1 cellular context compared by ENCODE assay signal in genomic region chr6:43798688-43799444, GRCh38.
TF ChIP-seq lines count a peak whose summit lies in the region.

No MANE protein-coding gene starts in this region.

TF ChIP-seq in HepG2, 621 proteins besides CTCF, POLR2A, EP300 and RAD21 (continued from another document and continues in another):
- TF ChIP-seq, protein P1, sequence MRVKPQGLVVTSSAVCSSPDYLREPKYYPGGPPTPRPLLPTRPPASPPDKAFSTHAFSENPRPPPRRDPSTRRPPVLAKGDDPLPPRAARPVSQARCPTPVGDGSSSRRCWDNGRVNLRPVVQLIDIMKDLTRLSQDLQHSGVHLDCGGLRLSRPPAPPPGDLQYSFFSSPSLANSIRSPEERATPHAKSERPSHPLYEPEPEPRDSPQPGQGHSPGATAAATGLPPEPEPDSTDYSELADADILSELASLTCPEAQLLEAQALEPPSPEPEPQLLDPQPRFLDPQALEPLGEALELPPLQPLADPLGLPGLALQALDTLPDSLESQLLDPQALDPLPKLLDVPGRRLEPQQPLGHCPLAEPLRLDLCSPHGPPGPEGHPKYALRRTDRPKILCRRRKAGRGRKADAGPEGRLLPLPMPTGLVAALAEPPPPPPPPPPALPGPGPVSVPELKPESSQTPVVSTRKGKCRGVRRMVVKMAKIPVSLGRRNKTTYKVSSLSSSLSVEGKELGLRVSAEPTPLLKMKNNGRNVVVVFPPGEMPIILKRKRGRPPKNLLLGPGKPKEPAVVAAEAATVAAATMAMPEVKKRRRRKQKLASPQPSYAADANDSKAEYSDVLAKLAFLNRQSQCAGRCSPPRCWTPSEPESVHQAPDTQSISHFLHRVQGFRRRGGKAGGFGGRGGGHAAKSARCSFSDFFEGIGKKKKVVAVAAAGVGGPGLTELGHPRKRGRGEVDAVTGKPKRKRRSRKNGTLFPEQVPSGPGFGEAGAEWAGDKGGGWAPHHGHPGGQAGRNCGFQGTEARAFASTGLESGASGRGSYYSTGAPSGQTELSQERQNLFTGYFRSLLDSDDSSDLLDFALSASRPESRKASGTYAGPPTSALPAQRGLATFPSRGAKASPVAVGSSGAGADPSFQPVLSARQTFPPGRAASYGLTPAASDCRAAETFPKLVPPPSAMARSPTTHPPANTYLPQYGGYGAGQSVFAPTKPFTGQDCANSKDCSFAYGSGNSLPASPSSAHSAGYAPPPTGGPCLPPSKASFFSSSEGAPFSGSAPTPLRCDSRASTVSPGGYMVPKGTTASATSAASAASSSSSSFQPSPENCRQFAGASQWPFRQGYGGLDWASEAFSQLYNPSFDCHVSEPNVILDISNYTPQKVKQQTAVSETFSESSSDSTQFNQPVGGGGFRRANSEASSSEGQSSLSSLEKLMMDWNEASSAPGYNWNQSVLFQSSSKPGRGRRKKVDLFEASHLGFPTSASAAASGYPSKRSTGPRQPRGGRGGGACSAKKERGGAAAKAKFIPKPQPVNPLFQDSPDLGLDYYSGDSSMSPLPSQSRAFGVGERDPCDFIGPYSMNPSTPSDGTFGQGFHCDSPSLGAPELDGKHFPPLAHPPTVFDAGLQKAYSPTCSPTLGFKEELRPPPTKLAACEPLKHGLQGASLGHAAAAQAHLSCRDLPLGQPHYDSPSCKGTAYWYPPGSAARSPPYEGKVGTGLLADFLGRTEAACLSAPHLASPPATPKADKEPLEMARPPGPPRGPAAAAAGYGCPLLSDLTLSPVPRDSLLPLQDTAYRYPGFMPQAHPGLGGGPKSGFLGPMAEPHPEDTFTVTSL (CRISPR knock-in tag; IDR thresholded peaks at IDR 0.05; ENCODE audit: borderline replicate concordance), result no peak
- TF ChIP-seq, protein P2, sequence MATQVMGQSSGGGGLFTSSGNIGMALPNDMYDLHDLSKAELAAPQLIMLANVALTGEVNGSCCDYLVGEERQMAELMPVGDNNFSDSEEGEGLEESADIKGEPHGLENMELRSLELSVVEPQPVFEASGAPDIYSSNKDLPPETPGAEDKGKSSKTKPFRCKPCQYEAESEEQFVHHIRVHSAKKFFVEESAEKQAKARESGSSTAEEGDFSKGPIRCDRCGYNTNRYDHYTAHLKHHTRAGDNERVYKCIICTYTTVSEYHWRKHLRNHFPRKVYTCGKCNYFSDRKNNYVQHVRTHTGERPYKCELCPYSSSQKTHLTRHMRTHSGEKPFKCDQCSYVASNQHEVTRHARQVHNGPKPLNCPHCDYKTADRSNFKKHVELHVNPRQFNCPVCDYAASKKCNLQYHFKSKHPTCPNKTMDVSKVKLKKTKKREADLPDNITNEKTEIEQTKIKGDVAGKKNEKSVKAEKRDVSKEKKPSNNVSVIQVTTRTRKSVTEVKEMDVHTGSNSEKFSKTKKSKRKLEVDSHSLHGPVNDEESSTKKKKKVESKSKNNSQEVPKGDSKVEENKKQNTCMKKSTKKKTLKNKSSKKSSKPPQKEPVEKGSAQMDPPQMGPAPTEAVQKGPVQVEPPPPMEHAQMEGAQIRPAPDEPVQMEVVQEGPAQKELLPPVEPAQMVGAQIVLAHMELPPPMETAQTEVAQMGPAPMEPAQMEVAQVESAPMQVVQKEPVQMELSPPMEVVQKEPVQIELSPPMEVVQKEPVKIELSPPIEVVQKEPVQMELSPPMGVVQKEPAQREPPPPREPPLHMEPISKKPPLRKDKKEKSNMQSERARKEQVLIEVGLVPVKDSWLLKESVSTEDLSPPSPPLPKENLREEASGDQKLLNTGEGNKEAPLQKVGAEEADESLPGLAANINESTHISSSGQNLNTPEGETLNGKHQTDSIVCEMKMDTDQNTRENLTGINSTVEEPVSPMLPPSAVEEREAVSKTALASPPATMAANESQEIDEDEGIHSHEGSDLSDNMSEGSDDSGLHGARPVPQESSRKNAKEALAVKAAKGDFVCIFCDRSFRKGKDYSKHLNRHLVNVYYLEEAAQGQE (IDR thresholded peaks at IDR 0.05; ENCODE audit: borderline replicate concordance in 1 of 2, low read depth in 1 of 2, low read length in 2 of 2), result no peak
- TF ChIP-seq PPARG (CRISPR knock-in tag; conservative IDR thresholded peaks at IDR 0.05) (peak; percentile 83), MLXIP (CRISPR knock-in tag; IDR thresholded peaks at IDR 0.05; ENCODE audit: borderline replicate concordance) (no peak), ZFYVE20 (CRISPR knock-in tag; IDR thresholded peaks at IDR 0.05; ENCODE audit: borderline replicate concordance, low read depth) (no peak), CENPX (CRISPR knock-in tag; IDR thresholded peaks at IDR 0.05) (no peak), ZNF136 (CRISPR knock-in tag; IDR thresholded peaks at IDR 0.05; ENCODE audit: low read depth) (no peak), ZNF703 (CRISPR knock-in tag; IDR thresholded peaks at IDR 0.05; ENCODE audit: borderline replicate concordance) (no peak), NFYC (CRISPR knock-in tag; IDR thresholded peaks at IDR 0.05) (no peak), ZNF792 (CRISPR knock-in tag; IDR thresholded peaks at IDR 0.05) (peak; percentile 67; the same call in 1 of the 2 replicates), KDM2A (CRISPR knock-in tag; IDR thresholded peaks at IDR 0.05; ENCODE audit: borderline replicate concordance, low read depth) (peak; percentile 61; the same call in 1 of the 2 replicates), ISX (CRISPR knock-in tag; conservative IDR thresholded peaks at IDR 0.05) (no peak), ARID3A (IDR thresholded peaks at IDR 0.05; ENCODE audit: low read depth, low read length) (no peak), KAT7 (CRISPR knock-in tag; IDR thresholded peaks at IDR 0.05; ENCODE audit: borderline replicate concordance) (0 out of 2 replicates have a peak, but pooled peaks have one; percentile 34), ZNF605 (CRISPR knock-in tag; IDR thresholded peaks at IDR 0.05) (no peak), CREB1 (IDR thresholded peaks at IDR 0.05) (peak; percentile 80), CREB1 (CRISPR knock-in tag; IDR thresholded peaks at IDR 0.05) (no peak), ARNTL (CRISPR knock-in tag; IDR thresholded peaks at IDR 0.05) (peak; percentile 96), KMT2B (CRISPR knock-in tag; IDR thresholded peaks at IDR 0.05) (no peak; the same call in 1 of the 2 replicates), NR2F6 (IDR thresholded peaks at IDR 0.05) (peak; percentile 67), NR2F6 (CRISPR knock-in tag; IDR thresholded peaks at IDR 0.05) (peak; percentile 85), ZNF513 (CRISPR knock-in tag; conservative IDR thresholded peaks at IDR 0.05) (0 out of 2 replicates have a peak, but pooled peaks have one; percentile 18), HOXA3 (CRISPR knock-in tag; IDR thresholded peaks at IDR 0.05) (peak; percentile 59; the same call in 1 of the 2 replicates), SMARCC2 (IDR thresholded peaks at IDR 0.05) (no peak), ZNF124 (CRISPR knock-in tag; IDR thresholded peaks at IDR 0.05) (no peak)
- TF ChIP-seq, protein P3, sequence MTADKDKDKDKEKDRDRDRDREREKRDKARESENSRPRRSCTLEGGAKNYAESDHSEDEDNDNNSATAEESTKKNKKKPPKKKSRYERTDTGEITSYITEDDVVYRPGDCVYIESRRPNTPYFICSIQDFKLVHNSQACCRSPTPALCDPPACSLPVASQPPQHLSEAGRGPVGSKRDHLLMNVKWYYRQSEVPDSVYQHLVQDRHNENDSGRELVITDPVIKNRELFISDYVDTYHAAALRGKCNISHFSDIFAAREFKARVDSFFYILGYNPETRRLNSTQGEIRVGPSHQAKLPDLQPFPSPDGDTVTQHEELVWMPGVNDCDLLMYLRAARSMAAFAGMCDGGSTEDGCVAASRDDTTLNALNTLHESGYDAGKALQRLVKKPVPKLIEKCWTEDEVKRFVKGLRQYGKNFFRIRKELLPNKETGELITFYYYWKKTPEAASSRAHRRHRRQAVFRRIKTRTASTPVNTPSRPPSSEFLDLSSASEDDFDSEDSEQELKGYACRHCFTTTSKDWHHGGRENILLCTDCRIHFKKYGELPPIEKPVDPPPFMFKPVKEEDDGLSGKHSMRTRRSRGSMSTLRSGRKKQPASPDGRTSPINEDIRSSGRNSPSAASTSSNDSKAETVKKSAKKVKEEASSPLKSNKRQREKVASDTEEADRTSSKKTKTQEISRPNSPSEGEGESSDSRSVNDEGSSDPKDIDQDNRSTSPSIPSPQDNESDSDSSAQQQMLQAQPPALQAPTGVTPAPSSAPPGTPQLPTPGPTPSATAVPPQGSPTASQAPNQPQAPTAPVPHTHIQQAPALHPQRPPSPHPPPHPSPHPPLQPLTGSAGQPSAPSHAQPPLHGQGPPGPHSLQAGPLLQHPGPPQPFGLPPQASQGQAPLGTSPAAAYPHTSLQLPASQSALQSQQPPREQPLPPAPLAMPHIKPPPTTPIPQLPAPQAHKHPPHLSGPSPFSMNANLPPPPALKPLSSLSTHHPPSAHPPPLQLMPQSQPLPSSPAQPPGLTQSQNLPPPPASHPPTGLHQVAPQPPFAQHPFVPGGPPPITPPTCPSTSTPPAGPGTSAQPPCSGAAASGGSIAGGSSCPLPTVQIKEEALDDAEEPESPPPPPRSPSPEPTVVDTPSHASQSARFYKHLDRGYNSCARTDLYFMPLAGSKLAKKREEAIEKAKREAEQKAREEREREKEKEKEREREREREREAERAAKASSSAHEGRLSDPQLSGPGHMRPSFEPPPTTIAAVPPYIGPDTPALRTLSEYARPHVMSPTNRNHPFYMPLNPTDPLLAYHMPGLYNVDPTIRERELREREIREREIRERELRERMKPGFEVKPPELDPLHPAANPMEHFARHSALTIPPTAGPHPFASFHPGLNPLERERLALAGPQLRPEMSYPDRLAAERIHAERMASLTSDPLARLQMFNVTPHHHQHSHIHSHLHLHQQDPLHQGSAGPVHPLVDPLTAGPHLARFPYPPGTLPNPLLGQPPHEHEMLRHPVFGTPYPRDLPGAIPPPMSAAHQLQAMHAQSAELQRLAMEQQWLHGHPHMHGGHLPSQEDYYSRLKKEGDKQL (CRISPR knock-in tag; IDR thresholded peaks at IDR 0.05; ENCODE audit: low read depth), result peak; percentile 48; the same call in 1 of the 2 replicates
- TF ChIP-seq, protein P4, sequence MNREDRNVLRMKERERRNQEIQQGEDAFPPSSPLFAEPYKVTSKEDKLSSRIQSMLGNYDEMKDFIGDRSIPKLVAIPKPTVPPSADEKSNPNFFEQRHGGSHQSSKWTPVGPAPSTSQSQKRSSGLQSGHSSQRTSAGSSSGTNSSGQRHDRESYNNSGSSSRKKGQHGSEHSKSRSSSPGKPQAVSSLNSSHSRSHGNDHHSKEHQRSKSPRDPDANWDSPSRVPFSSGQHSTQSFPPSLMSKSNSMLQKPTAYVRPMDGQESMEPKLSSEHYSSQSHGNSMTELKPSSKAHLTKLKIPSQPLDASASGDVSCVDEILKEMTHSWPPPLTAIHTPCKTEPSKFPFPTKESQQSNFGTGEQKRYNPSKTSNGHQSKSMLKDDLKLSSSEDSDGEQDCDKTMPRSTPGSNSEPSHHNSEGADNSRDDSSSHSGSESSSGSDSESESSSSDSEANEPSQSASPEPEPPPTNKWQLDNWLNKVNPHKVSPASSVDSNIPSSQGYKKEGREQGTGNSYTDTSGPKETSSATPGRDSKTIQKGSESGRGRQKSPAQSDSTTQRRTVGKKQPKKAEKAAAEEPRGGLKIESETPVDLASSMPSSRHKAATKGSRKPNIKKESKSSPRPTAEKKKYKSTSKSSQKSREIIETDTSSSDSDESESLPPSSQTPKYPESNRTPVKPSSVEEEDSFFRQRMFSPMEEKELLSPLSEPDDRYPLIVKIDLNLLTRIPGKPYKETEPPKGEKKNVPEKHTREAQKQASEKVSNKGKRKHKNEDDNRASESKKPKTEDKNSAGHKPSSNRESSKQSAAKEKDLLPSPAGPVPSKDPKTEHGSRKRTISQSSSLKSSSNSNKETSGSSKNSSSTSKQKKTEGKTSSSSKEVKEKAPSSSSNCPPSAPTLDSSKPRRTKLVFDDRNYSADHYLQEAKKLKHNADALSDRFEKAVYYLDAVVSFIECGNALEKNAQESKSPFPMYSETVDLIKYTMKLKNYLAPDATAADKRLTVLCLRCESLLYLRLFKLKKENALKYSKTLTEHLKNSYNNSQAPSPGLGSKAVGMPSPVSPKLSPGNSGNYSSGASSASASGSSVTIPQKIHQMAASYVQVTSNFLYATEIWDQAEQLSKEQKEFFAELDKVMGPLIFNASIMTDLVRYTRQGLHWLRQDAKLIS (CRISPR knock-in tag; IDR thresholded peaks at IDR 0.05), result no peak
